In genomic region chr14:34350903-34351302, GRCh38 we compare ENCODE assay signal across 1 cellular context.
TF ChIP-seq lines count a peak whose summit lies in the region.

No MANE protein-coding gene starts in this region.

TF ChIP-seq in GM23338, 12 proteins besides CTCF, POLR2A, EP300 and RAD21 (continued from another document):
- no peak for TF ChIP-seq ZNF462 (CRISPR knock-in tag; IDR thresholded peaks at IDR 0.05)
